1 cellular context compared by ENCODE assay signal in the genomic region with DNA sequence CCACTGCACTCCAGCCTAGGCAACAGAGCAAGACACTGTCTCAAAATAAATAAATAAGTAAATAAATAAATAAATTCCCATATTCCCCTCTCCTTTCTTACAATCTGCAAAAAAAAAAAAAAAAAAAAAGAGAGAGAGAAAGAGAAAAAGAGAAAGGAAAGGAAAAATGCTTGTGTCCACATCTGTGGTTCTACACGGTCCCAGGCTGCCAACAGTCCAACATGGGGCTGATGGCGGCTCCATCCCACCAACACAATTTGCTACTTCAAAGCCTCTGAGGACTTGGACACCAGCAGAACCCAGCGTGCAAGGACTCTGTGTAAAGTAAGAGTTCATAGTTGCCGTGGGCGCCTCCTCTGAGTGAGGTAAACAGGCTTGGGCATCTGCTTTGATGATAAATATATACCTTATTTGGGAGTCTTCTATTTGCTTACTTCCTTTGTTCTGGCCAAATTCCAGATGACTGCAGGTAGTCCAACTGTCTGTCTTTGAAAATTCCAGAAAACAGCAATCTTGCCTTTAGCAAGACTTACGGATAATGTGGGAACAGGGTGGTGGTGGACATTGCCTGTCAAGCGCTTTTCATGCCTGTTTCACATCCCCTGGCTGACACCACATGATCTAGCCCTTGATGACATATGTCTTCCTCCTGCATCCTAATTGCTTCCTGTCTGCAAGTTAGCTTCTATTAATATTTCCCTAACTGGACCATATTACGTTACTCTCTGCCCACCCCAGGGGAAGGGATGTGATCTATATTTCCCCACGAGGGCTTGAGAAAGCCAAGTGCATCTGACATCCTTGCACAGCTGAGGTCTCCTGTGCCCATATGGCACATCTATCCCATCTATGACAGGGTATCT.
A peak's percentile ranks its signal among the peaks of the same experiment; 100 is the strongest.
TF ChIP-seq lines count a peak whose summit lies in the region.

No MANE protein-coding gene starts in this region.

TF ChIP-seq in HepG2, 621 proteins besides CTCF, POLR2A, EP300 and RAD21 (continued from another document and continues in another):
- TF ChIP-seq, protein P1, sequence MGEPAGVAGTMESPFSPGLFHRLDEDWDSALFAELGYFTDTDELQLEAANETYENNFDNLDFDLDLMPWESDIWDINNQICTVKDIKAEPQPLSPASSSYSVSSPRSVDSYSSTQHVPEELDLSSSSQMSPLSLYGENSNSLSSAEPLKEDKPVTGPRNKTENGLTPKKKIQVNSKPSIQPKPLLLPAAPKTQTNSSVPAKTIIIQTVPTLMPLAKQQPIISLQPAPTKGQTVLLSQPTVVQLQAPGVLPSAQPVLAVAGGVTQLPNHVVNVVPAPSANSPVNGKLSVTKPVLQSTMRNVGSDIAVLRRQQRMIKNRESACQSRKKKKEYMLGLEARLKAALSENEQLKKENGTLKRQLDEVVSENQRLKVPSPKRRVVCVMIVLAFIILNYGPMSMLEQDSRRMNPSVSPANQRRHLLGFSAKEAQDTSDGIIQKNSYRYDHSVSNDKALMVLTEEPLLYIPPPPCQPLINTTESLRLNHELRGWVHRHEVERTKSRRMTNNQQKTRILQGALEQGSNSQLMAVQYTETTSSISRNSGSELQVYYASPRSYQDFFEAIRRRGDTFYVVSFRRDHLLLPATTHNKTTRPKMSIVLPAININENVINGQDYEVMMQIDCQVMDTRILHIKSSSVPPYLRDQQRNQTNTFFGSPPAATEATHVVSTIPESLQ (CRISPR knock-in tag; conservative IDR thresholded peaks at IDR 0.05), result no peak
- no peak; the same call in none of the 2 replicates for TF ChIP-seq ZFY (CRISPR knock-in tag; IDR thresholded peaks at IDR 0.05)
- peak; percentile 45; the same call in 1 of the 2 replicates for TF ChIP-seq ZNF816 (CRISPR knock-in tag; IDR thresholded peaks at IDR 0.05; ENCODE audit: borderline replicate concordance)
- peak; percentile 51; the same call in 1 of the 2 replicates for TF ChIP-seq ZNF777 (CRISPR knock-in tag; IDR thresholded peaks at IDR 0.05)
- peak; percentile 80; the same call in 1 of the 2 replicates for TF ChIP-seq MEIS2 (CRISPR knock-in tag; IDR thresholded peaks at IDR 0.05)
- TF ChIP-seq ZFP82 (CRISPR knock-in tag; IDR thresholded peaks at IDR 0.05; ENCODE audit: borderline replicate concordance), result no peak
- TF ChIP-seq HCFC1 (IDR thresholded peaks at IDR 0.05; ENCODE audit: low read depth, low read length), result no peak
- TF ChIP-seq ZNF550 (CRISPR knock-in tag; IDR thresholded peaks at IDR 0.05; ENCODE audit: borderline replicate concordance), result 0 out of 2 replicates have a peak, but pooled peaks have one; percentile 0
- TF ChIP-seq, protein P2, sequence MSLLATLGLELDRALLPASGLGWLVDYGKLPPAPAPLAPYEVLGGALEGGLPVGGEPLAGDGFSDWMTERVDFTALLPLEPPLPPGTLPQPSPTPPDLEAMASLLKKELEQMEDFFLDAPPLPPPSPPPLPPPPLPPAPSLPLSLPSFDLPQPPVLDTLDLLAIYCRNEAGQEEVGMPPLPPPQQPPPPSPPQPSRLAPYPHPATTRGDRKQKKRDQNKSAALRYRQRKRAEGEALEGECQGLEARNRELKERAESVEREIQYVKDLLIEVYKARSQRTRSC (CRISPR knock-in tag; IDR thresholded peaks at IDR 0.05; ENCODE audit: low read depth), result no peak
- TF ChIP-seq SPEN (CRISPR knock-in tag; IDR thresholded peaks at IDR 0.05; ENCODE audit: low read depth), result no peak; the same call in none of the 2 replicates
- TF ChIP-seq HHEX (CRISPR knock-in tag; IDR thresholded peaks at IDR 0.05), result no peak
- TF ChIP-seq, protein P3, sequence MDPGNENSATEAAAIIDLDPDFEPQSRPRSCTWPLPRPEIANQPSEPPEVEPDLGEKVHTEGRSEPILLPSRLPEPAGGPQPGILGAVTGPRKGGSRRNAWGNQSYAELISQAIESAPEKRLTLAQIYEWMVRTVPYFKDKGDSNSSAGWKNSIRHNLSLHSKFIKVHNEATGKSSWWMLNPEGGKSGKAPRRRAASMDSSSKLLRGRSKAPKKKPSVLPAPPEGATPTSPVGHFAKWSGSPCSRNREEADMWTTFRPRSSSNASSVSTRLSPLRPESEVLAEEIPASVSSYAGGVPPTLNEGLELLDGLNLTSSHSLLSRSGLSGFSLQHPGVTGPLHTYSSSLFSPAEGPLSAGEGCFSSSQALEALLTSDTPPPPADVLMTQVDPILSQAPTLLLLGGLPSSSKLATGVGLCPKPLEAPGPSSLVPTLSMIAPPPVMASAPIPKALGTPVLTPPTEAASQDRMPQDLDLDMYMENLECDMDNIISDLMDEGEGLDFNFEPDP (CRISPR knock-in tag; conservative IDR thresholded peaks at IDR 0.05), result no peak
- TF ChIP-seq, protein P4, sequence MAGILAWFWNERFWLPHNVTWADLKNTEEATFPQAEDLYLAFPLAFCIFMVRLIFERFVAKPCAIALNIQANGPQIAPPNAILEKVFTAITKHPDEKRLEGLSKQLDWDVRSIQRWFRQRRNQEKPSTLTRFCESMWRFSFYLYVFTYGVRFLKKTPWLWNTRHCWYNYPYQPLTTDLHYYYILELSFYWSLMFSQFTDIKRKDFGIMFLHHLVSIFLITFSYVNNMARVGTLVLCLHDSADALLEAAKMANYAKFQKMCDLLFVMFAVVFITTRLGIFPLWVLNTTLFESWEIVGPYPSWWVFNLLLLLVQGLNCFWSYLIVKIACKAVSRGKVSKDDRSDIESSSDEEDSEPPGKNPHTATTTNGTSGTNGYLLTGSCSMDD (CRISPR knock-in tag; IDR thresholded peaks at IDR 0.05), result no peak
- TF ChIP-seq, protein P5, sequence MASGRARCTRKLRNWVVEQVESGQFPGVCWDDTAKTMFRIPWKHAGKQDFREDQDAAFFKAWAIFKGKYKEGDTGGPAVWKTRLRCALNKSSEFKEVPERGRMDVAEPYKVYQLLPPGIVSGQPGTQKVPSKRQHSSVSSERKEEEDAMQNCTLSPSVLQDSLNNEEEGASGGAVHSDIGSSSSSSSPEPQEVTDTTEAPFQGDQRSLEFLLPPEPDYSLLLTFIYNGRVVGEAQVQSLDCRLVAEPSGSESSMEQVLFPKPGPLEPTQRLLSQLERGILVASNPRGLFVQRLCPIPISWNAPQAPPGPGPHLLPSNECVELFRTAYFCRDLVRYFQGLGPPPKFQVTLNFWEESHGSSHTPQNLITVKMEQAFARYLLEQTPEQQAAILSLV (CRISPR knock-in tag; IDR thresholded peaks at IDR 0.05; ENCODE audit: borderline replicate concordance), result no peak
- peak; percentile 50; the same call in 1 of the 2 replicates for TF ChIP-seq IRF2 (CRISPR knock-in tag; IDR thresholded peaks at IDR 0.05)
- no peak for TF ChIP-seq ZNF33B (CRISPR knock-in tag; IDR thresholded peaks at IDR 0.05)
- no peak for TF ChIP-seq ZNF552 (CRISPR knock-in tag; IDR thresholded peaks at IDR 0.05; ENCODE audit: borderline replicate concordance)
- no peak for TF ChIP-seq ZNF235 (CRISPR knock-in tag; IDR thresholded peaks at IDR 0.05; ENCODE audit: borderline replicate concordance)
- TF ChIP-seq, protein P6, sequence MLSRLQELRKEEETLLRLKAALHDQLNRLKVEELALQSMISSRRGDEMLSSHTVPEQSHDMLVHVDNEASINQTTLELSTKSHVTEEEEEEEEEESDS (CRISPR knock-in tag; IDR thresholded peaks at IDR 0.05; ENCODE audit: borderline replicate concordance), result no peak
- TF ChIP-seq THAP11 (CRISPR knock-in tag; IDR thresholded peaks at IDR 0.05), result peak; percentile 73
- no peak for TF ChIP-seq ZNF317 (CRISPR knock-in tag; IDR thresholded peaks at IDR 0.05)
- TF ChIP-seq NFKBIZ (CRISPR knock-in tag; IDR thresholded peaks at IDR 0.05), result no peak
- TF ChIP-seq ZNF607 (CRISPR knock-in tag; IDR thresholded peaks at IDR 0.05; ENCODE audit: borderline replicate concordance), result 0 out of 2 replicates have a peak, but pooled peaks have one; percentile 29
- TF ChIP-seq HES4 (CRISPR knock-in tag; IDR thresholded peaks at IDR 0.05; ENCODE audit: borderline replicate concordance), result no peak
- no peak for TF ChIP-seq HMGA1 (CRISPR knock-in tag; conservative IDR thresholded peaks at IDR 0.05)
- no peak for TF ChIP-seq SMYD3 (CRISPR knock-in tag; IDR thresholded peaks at IDR 0.05)
- TF ChIP-seq CEBPG (CRISPR knock-in tag; IDR thresholded peaks at IDR 0.05), result peak; percentile 53
- no peak for TF ChIP-seq SNAI1 (CRISPR knock-in tag; IDR thresholded peaks at IDR 0.05; ENCODE audit: borderline replicate concordance)
- no peak; the same call in 1 of the 2 replicates for TF ChIP-seq WIZ (CRISPR knock-in tag; IDR thresholded peaks at IDR 0.05)
- TF ChIP-seq CHD2 (IDR thresholded peaks at IDR 0.05; ENCODE audit: low read depth, low read length), result no peak
- no peak for TF ChIP-seq ZFP36L1 (CRISPR knock-in tag; IDR thresholded peaks at IDR 0.05)
- TF ChIP-seq NCOR1 (IDR thresholded peaks at IDR 0.05; ENCODE audit: borderline replicate concordance, low read length), result no peak
- no peak for TF ChIP-seq NONO (IDR thresholded peaks at IDR 0.05)
- TF ChIP-seq NONO (CRISPR knock-in tag; conservative IDR thresholded peaks at IDR 0.05), result no peak
- no peak for TF ChIP-seq NR3C1 (CRISPR knock-in tag; IDR thresholded peaks at IDR 0.05)
- TF ChIP-seq SNRNP70 (IDR thresholded peaks at IDR 0.05; ENCODE audit: low read depth, low read length), result no peak
- no peak for TF ChIP-seq SRSF9 (IDR thresholded peaks at IDR 0.05; ENCODE audit: borderline replicate concordance, insufficient read depth, low read depth, low read length, poor library complexity, severe bottlenecking)
- TF ChIP-seq ZNF124 (CRISPR knock-in tag; IDR thresholded peaks at IDR 0.05), result no peak
- peak; percentile 95 for TF ChIP-seq FOXO1 (CRISPR knock-in tag; IDR thresholded peaks at IDR 0.05)
- TF ChIP-seq ZNF878 (CRISPR knock-in tag; IDR thresholded peaks at IDR 0.05), result peak; percentile 69; the same call in 1 of the 2 replicates
- no peak; the same call in 1 of the 2 replicates for TF ChIP-seq GATAD1 (CRISPR knock-in tag; IDR thresholded peaks at IDR 0.05)
- TF ChIP-seq TCF12 (IDR thresholded peaks at IDR 0.05), result no peak
- TF ChIP-seq TCF12 (CRISPR knock-in tag; IDR thresholded peaks at IDR 0.05), result no peak
- no peak for TF ChIP-seq FOXP1 (IDR thresholded peaks at IDR 0.05)
- peak; percentile 96 for TF ChIP-seq FOXP1 (CRISPR knock-in tag; IDR thresholded peaks at IDR 0.05)
- TF ChIP-seq NR2F6 (IDR thresholded peaks at IDR 0.05), result no peak; the same call in 1 of the 2 replicates
- peak; percentile 55 for TF ChIP-seq NR2F6 (CRISPR knock-in tag; IDR thresholded peaks at IDR 0.05)
- TF ChIP-seq, protein P7, sequence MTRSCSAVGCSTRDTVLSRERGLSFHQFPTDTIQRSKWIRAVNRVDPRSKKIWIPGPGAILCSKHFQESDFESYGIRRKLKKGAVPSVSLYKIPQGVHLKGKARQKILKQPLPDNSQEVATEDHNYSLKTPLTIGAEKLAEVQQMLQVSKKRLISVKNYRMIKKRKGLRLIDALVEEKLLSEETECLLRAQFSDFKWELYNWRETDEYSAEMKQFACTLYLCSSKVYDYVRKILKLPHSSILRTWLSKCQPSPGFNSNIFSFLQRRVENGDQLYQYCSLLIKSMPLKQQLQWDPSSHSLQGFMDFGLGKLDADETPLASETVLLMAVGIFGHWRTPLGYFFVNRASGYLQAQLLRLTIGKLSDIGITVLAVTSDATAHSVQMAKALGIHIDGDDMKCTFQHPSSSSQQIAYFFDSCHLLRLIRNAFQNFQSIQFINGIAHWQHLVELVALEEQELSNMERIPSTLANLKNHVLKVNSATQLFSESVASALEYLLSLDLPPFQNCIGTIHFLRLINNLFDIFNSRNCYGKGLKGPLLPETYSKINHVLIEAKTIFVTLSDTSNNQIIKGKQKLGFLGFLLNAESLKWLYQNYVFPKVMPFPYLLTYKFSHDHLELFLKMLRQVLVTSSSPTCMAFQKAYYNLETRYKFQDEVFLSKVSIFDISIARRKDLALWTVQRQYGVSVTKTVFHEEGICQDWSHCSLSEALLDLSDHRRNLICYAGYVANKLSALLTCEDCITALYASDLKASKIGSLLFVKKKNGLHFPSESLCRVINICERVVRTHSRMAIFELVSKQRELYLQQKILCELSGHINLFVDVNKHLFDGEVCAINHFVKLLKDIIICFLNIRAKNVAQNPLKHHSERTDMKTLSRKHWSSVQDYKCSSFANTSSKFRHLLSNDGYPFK (CRISPR knock-in tag; IDR thresholded peaks at IDR 0.05; ENCODE audit: borderline replicate concordance), result no peak
- no peak for TF ChIP-seq ZNF160 (CRISPR knock-in tag; IDR thresholded peaks at IDR 0.05)
- 0 out of 2 replicates have a peak, but pooled peaks have one; percentile 54 for TF ChIP-seq ZNF12 (CRISPR knock-in tag; IDR thresholded peaks at IDR 0.05)
- TF ChIP-seq CREB1 (IDR thresholded peaks at IDR 0.05), result 0 out of 2 replicates have a peak, but pooled peaks have one; percentile 1
- no peak; the same call in 1 of the 2 replicates for TF ChIP-seq CREB1 (CRISPR knock-in tag; IDR thresholded peaks at IDR 0.05)
- no peak for TF ChIP-seq ATM (IDR thresholded peaks at IDR 0.05; ENCODE audit: borderline replicate concordance)
- TF ChIP-seq, protein P8, sequence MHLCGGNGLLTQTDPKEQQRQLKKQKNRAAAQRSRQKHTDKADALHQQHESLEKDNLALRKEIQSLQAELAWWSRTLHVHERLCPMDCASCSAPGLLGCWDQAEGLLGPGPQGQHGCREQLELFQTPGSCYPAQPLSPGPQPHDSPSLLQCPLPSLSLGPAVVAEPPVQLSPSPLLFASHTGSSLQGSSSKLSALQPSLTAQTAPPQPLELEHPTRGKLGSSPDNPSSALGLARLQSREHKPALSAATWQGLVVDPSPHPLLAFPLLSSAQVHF (CRISPR knock-in tag; IDR thresholded peaks at IDR 0.05), result no peak
- no peak for TF ChIP-seq CC2D1A (CRISPR knock-in tag; IDR thresholded peaks at IDR 0.05)
- no peak; the same call in 1 of the 2 replicates for TF ChIP-seq AKAP8 (CRISPR knock-in tag; IDR thresholded peaks at IDR 0.05)
- no peak; the same call in 1 of the 2 replicates for TF ChIP-seq ZNF451 (CRISPR knock-in tag; IDR thresholded peaks at IDR 0.05)
- 0 out of 2 replicates have a peak, but pooled peaks have one; percentile 30 for TF ChIP-seq NR2F2 (IDR thresholded peaks at IDR 0.05; ENCODE audit: borderline replicate concordance, low read depth)
- TF ChIP-seq, protein P9, sequence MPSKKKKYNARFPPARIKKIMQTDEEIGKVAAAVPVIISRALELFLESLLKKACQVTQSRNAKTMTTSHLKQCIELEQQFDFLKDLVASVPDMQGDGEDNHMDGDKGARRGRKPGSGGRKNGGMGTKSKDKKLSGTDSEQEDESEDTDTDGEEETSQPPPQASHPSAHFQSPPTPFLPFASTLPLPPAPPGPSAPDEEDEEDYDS (CRISPR knock-in tag; IDR thresholded peaks at IDR 0.05), result no peak
- peak; percentile 79 for TF ChIP-seq ZNF264 (CRISPR knock-in tag; IDR thresholded peaks at IDR 0.05)
- 0 out of 2 replicates have a peak, but pooled peaks have one; percentile 82 for TF ChIP-seq ZNF557 (CRISPR knock-in tag; IDR thresholded peaks at IDR 0.05)
- TF ChIP-seq TAF15 (IDR thresholded peaks at IDR 0.05; ENCODE audit: low read depth, low read length, poor library complexity, severe bottlenecking), result no peak
- no peak for TF ChIP-seq ZBTB42 (CRISPR knock-in tag; IDR thresholded peaks at IDR 0.05)
- no peak for TF ChIP-seq ZNF563 (CRISPR knock-in tag; IDR thresholded peaks at IDR 0.05)
- TF ChIP-seq, protein P10, sequence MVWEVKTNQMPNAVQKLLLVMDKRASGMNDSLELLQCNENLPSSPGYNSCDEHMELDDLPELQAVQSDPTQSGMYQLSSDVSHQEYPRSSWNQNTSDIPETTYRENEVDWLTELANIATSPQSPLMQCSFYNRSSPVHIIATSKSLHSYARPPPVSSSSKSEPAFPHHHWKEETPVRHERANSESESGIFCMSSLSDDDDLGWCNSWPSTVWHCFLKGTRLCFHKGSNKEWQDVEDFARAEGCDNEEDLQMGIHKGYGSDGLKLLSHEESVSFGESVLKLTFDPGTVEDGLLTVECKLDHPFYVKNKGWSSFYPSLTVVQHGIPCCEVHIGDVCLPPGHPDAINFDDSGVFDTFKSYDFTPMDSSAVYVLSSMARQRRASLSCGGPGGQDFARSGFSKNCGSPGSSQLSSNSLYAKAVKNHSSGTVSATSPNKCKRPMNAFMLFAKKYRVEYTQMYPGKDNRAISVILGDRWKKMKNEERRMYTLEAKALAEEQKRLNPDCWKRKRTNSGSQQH (CRISPR knock-in tag; IDR thresholded peaks at IDR 0.05; ENCODE audit: low read depth), result peak; percentile 16; the same call in 1 of the 2 replicates
